1 cellular context compared by ENCODE assay signal in the genomic region with DNA sequence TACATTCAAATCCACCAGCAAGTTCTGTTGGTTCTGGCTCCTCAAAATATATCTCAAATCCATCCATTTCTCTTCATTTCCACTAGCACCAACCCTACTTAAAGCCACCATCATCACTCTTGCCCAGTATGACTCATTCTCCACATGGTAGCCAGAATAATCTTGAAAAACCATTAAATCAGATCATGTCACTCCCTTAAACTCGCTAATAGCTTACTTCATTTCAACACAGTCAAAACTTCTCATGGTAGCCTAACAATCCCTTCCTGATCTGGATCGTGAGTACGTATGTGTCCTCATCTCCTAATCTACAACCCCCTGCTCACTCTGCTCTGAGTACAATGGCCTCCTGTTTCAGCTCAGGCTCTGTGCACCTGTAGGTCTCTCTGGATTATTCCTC.
TF ChIP-seq lines count a peak whose summit lies in the region.

No MANE protein-coding gene starts in this region.

TF ChIP-seq in GM12878, 131 proteins besides CTCF, POLR2A, EP300 and RAD21 (continued from another document):
- TF ChIP-seq, protein P1, sequence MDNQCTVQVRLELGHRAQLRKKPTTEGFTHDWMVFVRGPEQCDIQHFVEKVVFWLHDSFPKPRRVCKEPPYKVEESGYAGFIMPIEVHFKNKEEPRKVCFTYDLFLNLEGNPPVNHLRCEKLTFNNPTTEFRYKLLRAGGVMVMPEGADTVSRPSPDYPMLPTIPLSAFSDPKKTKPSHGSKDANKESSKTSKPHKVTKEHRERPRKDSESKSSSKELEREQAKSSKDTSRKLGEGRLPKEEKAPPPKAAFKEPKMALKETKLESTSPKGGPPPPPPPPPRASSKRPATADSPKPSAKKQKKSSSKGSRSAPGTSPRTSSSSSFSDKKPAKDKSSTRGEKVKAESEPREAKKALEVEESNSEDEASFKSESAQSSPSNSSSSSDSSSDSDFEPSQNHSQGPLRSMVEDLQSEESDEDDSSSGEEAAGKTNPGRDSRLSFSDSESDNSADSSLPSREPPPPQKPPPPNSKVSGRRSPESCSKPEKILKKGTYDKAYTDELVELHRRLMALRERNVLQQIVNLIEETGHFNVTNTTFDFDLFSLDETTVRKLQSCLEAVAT (IDR thresholded peaks at IDR 0.05) = peak; percentile 67
- TF ChIP-seq, protein P2, sequence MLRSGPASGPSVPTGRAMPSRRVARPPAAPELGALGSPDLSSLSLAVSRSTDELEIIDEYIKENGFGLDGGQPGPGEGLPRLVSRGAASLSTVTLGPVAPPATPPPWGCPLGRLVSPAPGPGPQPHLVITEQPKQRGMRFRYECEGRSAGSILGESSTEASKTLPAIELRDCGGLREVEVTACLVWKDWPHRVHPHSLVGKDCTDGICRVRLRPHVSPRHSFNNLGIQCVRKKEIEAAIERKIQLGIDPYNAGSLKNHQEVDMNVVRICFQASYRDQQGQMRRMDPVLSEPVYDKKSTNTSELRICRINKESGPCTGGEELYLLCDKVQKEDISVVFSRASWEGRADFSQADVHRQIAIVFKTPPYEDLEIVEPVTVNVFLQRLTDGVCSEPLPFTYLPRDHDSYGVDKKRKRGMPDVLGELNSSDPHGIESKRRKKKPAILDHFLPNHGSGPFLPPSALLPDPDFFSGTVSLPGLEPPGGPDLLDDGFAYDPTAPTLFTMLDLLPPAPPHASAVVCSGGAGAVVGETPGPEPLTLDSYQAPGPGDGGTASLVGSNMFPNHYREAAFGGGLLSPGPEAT (IDR thresholded peaks at IDR 0.05; ENCODE audit: low read depth) = no peak
- no peak for TF ChIP-seq MYB (IDR thresholded peaks at IDR 0.05; ENCODE audit: borderline replicate concordance, low read depth, low read length)
